8 cellular contexts compared by ENCODE assay signal in the genomic region with DNA sequence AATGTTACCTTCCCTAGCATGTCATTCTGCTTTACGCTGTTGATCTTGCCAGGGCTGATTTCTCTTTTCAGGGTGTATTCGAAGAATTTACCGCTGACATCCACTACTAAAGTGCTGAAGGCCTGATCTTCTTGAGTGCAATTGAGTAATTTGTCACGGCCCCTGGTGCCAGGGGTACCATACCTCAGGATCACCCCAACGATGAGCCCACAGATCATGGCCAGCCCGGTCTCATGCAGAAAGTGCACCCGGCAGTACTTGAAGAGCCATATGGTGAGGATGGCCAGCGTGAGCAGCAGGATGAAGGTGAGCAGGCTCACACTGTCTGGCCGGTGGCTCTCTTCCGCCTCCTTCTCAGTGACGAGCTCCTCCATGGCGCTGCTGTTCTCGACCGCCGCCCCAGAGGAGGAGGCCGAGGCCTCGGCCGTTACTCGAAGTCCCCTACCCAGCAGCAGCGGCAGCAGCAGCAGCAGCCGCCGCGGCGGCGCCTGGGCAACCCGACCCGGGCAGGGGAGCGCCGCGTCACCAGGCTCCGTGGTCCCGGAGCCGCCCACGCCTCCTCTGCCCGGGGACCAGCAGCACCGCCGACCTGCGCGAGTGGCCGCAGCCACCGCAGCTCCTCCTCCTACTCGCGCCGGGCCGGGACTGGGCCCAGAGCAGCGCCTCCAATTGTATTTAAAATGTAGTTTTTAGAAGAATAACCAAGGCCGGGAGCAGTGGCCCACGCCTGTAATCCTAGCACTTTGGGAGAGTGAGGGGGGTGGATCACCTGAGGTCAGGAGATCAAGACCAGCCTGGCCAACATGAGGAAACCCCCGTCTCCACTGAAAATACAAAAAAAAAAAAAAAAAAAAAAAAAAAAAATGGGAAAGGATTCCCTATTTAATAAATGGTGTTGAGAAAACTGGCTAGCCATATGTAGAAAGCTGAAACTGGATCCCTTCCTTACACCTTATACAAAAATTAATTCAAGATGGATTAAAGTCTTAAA. TPM values are rescaled to one million over a fixed set of nuclear protein-coding genes. Genes with fewer than 3 reads are reported as not detected.
A peak's percentile ranks its signal among the peaks of the same experiment; 100 is the strongest.
DNase-seq lines count a peak whose midpoint lies in the region; ATAC-seq lines count a peak whose summit lies in the region.

No MANE protein-coding gene starts in this region.

- H3K27me3 Mint-ChIP-seq in central memory CD8-positive, alpha-beta T cell = peaks cover 37% of the 10 kb centered on the region

- H3K36me3 Mint-ChIP-seq in central memory CD8-positive, alpha-beta T cell (ENCODE audit: insufficient read depth) = no peaks in the 10 kb centered on the region

- H3K9me3 Mint-ChIP-seq in central memory CD8-positive, alpha-beta T cell = no peaks in the 10 kb centered on the region

- H3K27ac Mint-ChIP-seq in central memory CD8-positive, alpha-beta T cell (ENCODE audit: low read depth) = no peak overlapping the region

- H3K4me1 Mint-ChIP-seq in central memory CD8-positive, alpha-beta T cell = peaks cover 5% of the 10 kb centered on the region

- peak; percentile 93 for ATAC-seq in GM19463 (IDR thresholded peaks at IDR 0.05; ENCODE audit: unreplicated experiment)
- no peak for ATAC-seq in central memory CD8-positive, alpha-beta T cell (replicated peaks; ENCODE audit: extremely low read depth, poor library complexity, severe bottlenecking)

- peak; percentile 61 for DNase-seq in AG08395 (ENCODE audit: low spot score)
- DNase-seq in NOMO-1 treated with DMSO at 0.1 percent for 48 hours (lab: John Stamatoyannopoulos, UW; ENCODE audit: unreplicated experiment) = peak; percentile 36
- DNase-seq in central memory CD8-positive, alpha-beta T cell (ENCODE audit: low spot score in 2 of 2) = no peak
- DNase-seq in kidney tubule cell (ENCODE audit: low spot score) = peak; percentile 71
- DNase-seq in stimulated activated CD8-positive, alpha-beta memory T cell treated with anti-CD3 and anti-CD28 coated beads, Interleukin-15, amount 100 ng/mL, for 48 hours (ENCODE audit: low read depth in 2 of 2) = peak; percentile 29 to 30
- DNase-seq in GOT3 (lab: John Stamatoyannopoulos, UW) = no peak
- no peak for DNase-seq in A172 (ENCODE audit: low spot score)

- H3K4me3 Mint-ChIP-seq in central memory CD8-positive, alpha-beta T cell = peak overlapping the region; percentile 41

RNA-seq across cellular contexts. Expression of a gene that starts 58.5 kb away (rescaled TPM):
- 235 and 265 TPM in 2 replicates for total RNA-seq in A172 (2014; rRNA removed; shearing (Covaris generic))

Comparison
In these comparisons a context has a peak if more than half of its experiments do, and no peak if none do; other contexts are left out.
1. DNase-seq: peak in AG08395 (single experiment), NOMO-1 treated with DMSO at 0.1 percent for 48 hours (single experiment), kidney tubule cell (single experiment) and stimulated activated CD8-positive, alpha-beta memory T cell treated with anti-CD3 and anti-CD28 coated beads, Interleukin-15, amount 100 ng/mL, for 48 hours (2 of 2); none in central memory CD8-positive, alpha-beta T cell (0 of 2), GOT3 (single experiment) and A172 (single experiment).